8 cellular contexts compared by ENCODE assay signal in the genomic region with DNA sequence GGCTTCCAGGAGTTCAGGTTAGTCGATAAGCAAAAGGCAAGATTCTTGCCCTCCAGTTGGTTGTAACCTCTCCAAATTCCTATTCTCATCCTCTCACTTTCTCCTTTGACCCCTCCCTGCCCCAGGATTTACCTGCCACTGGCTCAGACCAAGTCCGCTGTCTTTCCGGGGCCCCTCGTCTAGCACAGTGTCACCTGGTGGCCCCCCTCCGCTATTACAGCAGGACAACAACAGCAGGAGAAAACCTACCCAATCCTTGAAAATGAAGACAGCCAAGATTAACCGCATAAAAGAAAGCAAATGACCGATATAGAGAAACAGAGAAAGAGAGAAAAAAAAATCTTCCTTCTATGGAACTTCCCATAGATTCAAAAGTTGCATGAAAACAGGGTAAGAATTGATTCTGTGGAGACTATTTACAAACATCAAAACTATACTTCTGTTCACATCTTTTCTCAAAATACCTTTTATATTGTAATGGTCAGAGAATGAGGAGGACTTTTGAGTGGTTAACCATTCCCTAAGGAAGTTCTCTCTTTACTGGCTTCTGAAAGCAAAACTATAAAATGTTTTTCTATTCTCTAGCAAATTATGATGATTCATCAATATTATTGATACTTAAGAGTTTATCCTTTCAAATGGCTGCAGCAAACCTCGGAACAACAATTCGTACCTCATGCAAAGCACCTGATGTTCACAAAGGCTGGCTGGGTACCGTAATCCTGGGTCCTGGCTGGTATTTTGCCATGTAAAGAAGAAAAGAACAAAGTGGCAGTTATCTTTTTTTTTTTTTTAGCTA. TPM values are rescaled to one million over a fixed set of nuclear protein-coding genes. Genes with fewer than 3 reads are reported as not detected.
DNase-seq lines count a peak whose midpoint lies in the region; ATAC-seq and TF ChIP-seq lines count a peak whose summit lies in the region.

No MANE protein-coding gene starts in this region.

- peak; percentile 70 for TF ChIP-seq CTCF in AG09309 (IDR thresholded peaks at IDR 0.05; ENCODE audit: control insufficient read depth, insufficient read depth, low read depth, low read length, missing control alignments)
- TF ChIP-seq CTCF in OCI-LY3 (IDR thresholded peaks at IDR 0.05; ENCODE audit: low read depth, low read length): peak; percentile 84
- TF ChIP-seq CTCF in fibroblast of the aortic adventitia (IDR thresholded peaks at IDR 0.05; ENCODE audit: insufficient read depth, low read length): peak; percentile 56
- TF ChIP-seq CTCF in type B pancreatic cell (conservative IDR thresholded peaks at IDR 0.05): peak; percentile 82

- H3K27me3 ChIP-seq in OCI-LY3 (ENCODE audit: low read depth, low read length): peaks cover 27% of the 10 kb centered on the region

- H3K9me3 ChIP-seq in OCI-LY3 (ENCODE audit: insufficient read depth, low read length): no peaks in the 10 kb centered on the region

- no peaks in the 10 kb centered on the region for H3K79me2 ChIP-seq in OCI-LY3 (ENCODE audit: low read length)

- H3K4me3 Mint-ChIP-seq in type B pancreatic cell: no peak overlapping the region

- peak; percentile 52 for ATAC-seq in GM18867 (IDR thresholded peaks at IDR 0.05; ENCODE audit: unreplicated experiment)

- no peak overlapping the region for H3K27ac Mint-ChIP-seq in type B pancreatic cell

- H3K4me1 ChIP-seq in OCI-LY3 (ENCODE audit: low read length): no peaks in the 10 kb centered on the region

- H3K4me3 ChIP-seq in AG09309 (ENCODE audit: control insufficient read depth, low read depth, low read length) (no peak overlapping the region), OCI-LY3 (ENCODE audit: low read length) (no peak overlapping the region), fibroblast of the aortic adventitia (ENCODE audit: low read depth, low read length) (no peak overlapping the region)

- H3K4me1 Mint-ChIP-seq in type B pancreatic cell (ENCODE audit: unreplicated experiment): no peaks in the 10 kb centered on the region

- no peaks in the 10 kb centered on the region for H3K36me3 ChIP-seq in OCI-LY3 (replicated peaks; ENCODE audit: low read depth, low read length)

- H3K9ac ChIP-seq in OCI-LY3 (ENCODE audit: low read length): no peak overlapping the region

- H4K20me1 ChIP-seq in OCI-LY3 (ENCODE audit: insufficient read depth, low read length): no peaks in the 10 kb centered on the region

- DNase-seq in AG09309 (ENCODE audit: low read depth) (no peak), fibroblast of the aortic adventitia (ENCODE audit: low read depth) (no peak), type B pancreatic cell (ENCODE audit: extremely low spot score, unreplicated experiment) (no peak), Kasumi-1 (lab: John Stamatoyannopoulos, UW) (no peak), DMS153 treated with DMSO at 0.1 percent for 48 hours (lab: John Stamatoyannopoulos, UW; ENCODE audit: unreplicated experiment) (no peak), NCI-H524 (lab: John Stamatoyannopoulos, UW) (no peak)

- H3K4me2 ChIP-seq in OCI-LY3 (ENCODE audit: low read length): no peak overlapping the region

- H3K9me3 Mint-ChIP-seq in type B pancreatic cell: peaks cover 8% of the 10 kb centered on the region

- H3K27ac ChIP-seq in OCI-LY3 (ENCODE audit: low read length): no peak overlapping the region

- peaks cover 38% of the 10 kb centered on the region for H3K27me3 Mint-ChIP-seq in type B pancreatic cell

- H3K36me3 Mint-ChIP-seq in type B pancreatic cell: no peaks in the 10 kb centered on the region

- H2AFZ ChIP-seq in OCI-LY3 (ENCODE audit: low read depth, low read length): no peak overlapping the region

RNA-seq across cellular contexts. Expression of a gene that starts 10.0 kb away (rescaled TPM):
- total RNA-seq in fibroblast of the aortic adventitia (ENCODE audit: low replicate concordance) (0.25 TPM in 1 of 2 replicates, not detected in the other), type B pancreatic cell (ENCODE audit: low replicate concordance) (8.8 and 16.8 TPM in 2 replicates)
